13 cellular contexts compared by ENCODE assay signal in genomic region chr9:129464972-129465833, GRCh38.
DNase-seq lines count a peak whose midpoint lies in the region; ATAC-seq and TF ChIP-seq lines count a peak whose summit lies in the region.
"Had no signal": no experiment of that assay in that cellular context is flagged by ENCODE, and none has a peak within 500 bp of the region (broad histone marks: within the 10 kb centered on the region; RNA-seq: fewer than 3 reads in every experiment).

No MANE protein-coding gene starts in this region.

- intact Hi-C loops in activated CD4-positive, alpha-beta T cell treated with anti-CD3 and anti-CD28 coated beads for 36 hours (cut with DNase I, micrococcal nuclease), result no loop called here
- intact Hi-C loops in thyroid gland (cut with DNase I), result no loop called here

- DNase-seq in activated CD4-positive, alpha-beta T cell treated with anti-CD3 and anti-CD28 coated beads for 36 hours, result peak; percentile 32
- DNase-seq in activated CD4-positive, alpha-beta T cell treated with anti-CD3 and anti-CD28 coated beads, Interleukin-2, amount 50 U/mL, for 48 hours, result no peak
- no peak for DNase-seq in WTC11 (ENCODE audit: low spot score)
- peak; percentile 57 for DNase-seq in hepatic stellate cell (ENCODE audit: low spot score)
- DNase-seq in thyroid gland, result peak; percentile 81 to 86
- no peak for DNase-seq in NCI-H748 (lab: John Stamatoyannopoulos, UW; ENCODE audit: unreplicated experiment)
- no peak for DNase-seq in SW480 (ENCODE audit: low spot score)
- DNase-seq: ACHN, left colon, NCI-H2171 had no signal

- no peaks in the 10 kb centered on the region for H3K36me3 Mint-ChIP-seq in activated CD4-positive, alpha-beta T cell treated with anti-CD3 and anti-CD28 coated beads for 36 hours (ENCODE audit: low read depth)
- H3K36me3 Mint-ChIP-seq in WTC11, result no peaks in the 10 kb centered on the region

- H3K27ac ChIP-seq in thyroid gland, result peak overlapping the region; percentile 11 to 70 (median 51)
- H3K27ac ChIP-seq: epithelial cell of prostate, SK-N-MC had no signal

- no peaks in the 10 kb centered on the region for H3K36me3 ChIP-seq in thyroid gland

- H3K9me3 ChIP-seq in thyroid gland, result no peaks in the 10 kb centered on the region

- H3K4me3 Mint-ChIP-seq in activated CD4-positive, alpha-beta T cell treated with anti-CD3 and anti-CD28 coated beads for 36 hours, result no peak overlapping the region
- H3K4me3 Mint-ChIP-seq in WTC11, result no peak overlapping the region

- H3K4me1 Mint-ChIP-seq in activated CD4-positive, alpha-beta T cell treated with anti-CD3 and anti-CD28 coated beads for 36 hours, result peaks cover 10% of the 10 kb centered on the region
- H3K4me1 Mint-ChIP-seq in WTC11, result peaks cover 46% of the 10 kb centered on the region

- POLR2A ChIA-PET in activated CD4-positive, alpha-beta T cell treated with anti-CD3 and anti-CD28 coated beads for 36 hours (lab: Charles Lee), result interaction anchor here (0.6 kb wide), 1 partner anchor 24 kb away, joined by 4 read pairs; no protein-coding TSS in a partner anchor
- POLR2A ChIA-PET in WTC11 (lab: Charles Lee), result no interaction called here

- WGBS in thyroid gland, 2 donors, result 49 to 74% methylated on average over 16 to 17 of the region's 22 CpGs

- H3K4me3 ChIP-seq in thyroid gland (replicated peaks in 1 of 3), result no peak overlapping the region
- H3K4me3 ChIP-seq: SK-N-MC had no signal

- no peaks in the 10 kb centered on the region for H3K27me3 ChIP-seq in thyroid gland

- no peak for TF ChIP-seq CTCF in WTC11 (IDR thresholded peaks at IDR 0.05)
- no peak for TF ChIP-seq CTCF in thyroid gland (IDR thresholded peaks at IDR 0.05)

- H3K9me3 Mint-ChIP-seq in activated CD4-positive, alpha-beta T cell treated with anti-CD3 and anti-CD28 coated beads for 36 hours (ENCODE audit: low read depth), result no peaks in the 10 kb centered on the region
- no peaks in the 10 kb centered on the region for H3K9me3 Mint-ChIP-seq in WTC11

- TF ChIP-seq POLR2A in thyroid gland (IDR thresholded peaks at IDR 0.05), result peak in 1 of 2 donors; percentile 38

- ATAC-seq in activated CD4-positive, alpha-beta T cell treated with anti-CD3 and anti-CD28 coated beads for 36 hours, result peak; percentile 53
- no peak for ATAC-seq in WTC11
- ATAC-seq in GM21515 (IDR thresholded peaks at IDR 0.05; ENCODE audit: unreplicated experiment), result no peak
- ATAC-seq: left colon had no signal

- no peak overlapping the region for H3K27ac Mint-ChIP-seq in activated CD4-positive, alpha-beta T cell treated with anti-CD3 and anti-CD28 coated beads for 36 hours
- H3K27ac Mint-ChIP-seq in WTC11, result no peak overlapping the region

- no peaks in the 10 kb centered on the region for H3K27me3 Mint-ChIP-seq in activated CD4-positive, alpha-beta T cell treated with anti-CD3 and anti-CD28 coated beads for 36 hours
- H3K27me3 Mint-ChIP-seq in WTC11 (ENCODE audit: low read depth), result peaks cover 7% of the 10 kb centered on the region

- peaks cover 24 to 40% of the 10 kb centered on the region in 2 donors for H3K4me1 ChIP-seq in thyroid gland

- CTCF ChIA-PET in activated CD4-positive, alpha-beta T cell treated with anti-CD3 and anti-CD28 coated beads for 36 hours (lab: Charles Lee), result no interaction called here
- CTCF ChIA-PET in WTC11 (lab: Charles Lee), result interaction anchor here (0.6 to 2.5 kb wide), 7 partner anchors 17 to 325 kb away, joined by 3 to 7 read pairs (median 3); no protein-coding TSS in a partner anchor

TF ChIP-seq in WTC11, 78 proteins besides CTCF, POLR2A, EP300 and RAD21:
- no peak for TF ChIP-seq RELA (CRISPR knock-in tag; IDR thresholded peaks at IDR 0.05; ENCODE audit: borderline replicate concordance)
- TF ChIP-seq GTF2I (CRISPR knock-in tag; conservative IDR thresholded peaks at IDR 0.05), result 0 out of 2 replicates have a peak, but pooled peaks have one; percentile 21
- TF ChIP-seq ZNF423 (CRISPR knock-in tag; IDR thresholded peaks at IDR 0.05), result no peak
- TF ChIP-seq PRRX2 (CRISPR knock-in tag; IDR thresholded peaks at IDR 0.05), result no peak
- no peak for TF ChIP-seq ATF1 (CRISPR knock-in tag; IDR thresholded peaks at IDR 0.05)
- TF ChIP-seq, protein P1, sequence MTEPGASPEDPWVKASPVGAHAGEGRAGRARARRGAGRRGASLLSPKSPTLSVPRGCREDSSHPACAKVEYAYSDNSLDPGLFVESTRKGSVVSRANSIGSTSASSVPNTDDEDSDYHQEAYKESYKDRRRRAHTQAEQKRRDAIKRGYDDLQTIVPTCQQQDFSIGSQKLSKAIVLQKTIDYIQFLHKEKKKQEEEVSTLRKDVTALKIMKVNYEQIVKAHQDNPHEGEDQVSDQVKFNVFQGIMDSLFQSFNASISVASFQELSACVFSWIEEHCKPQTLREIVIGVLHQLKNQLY (CRISPR knock-in tag; IDR thresholded peaks at IDR 0.05), result no peak
- no peak for TF ChIP-seq ZNF219 (CRISPR knock-in tag; IDR thresholded peaks at IDR 0.05; ENCODE audit: borderline replicate concordance)
- no peak for TF ChIP-seq NFE2L1 (CRISPR knock-in tag; IDR thresholded peaks at IDR 0.05)

Comparison
In these comparisons a context has a peak if more than half of its experiments do, and no peak if none do; other contexts are left out.
1. DNase-seq: peak in activated CD4-positive, alpha-beta T cell treated with anti-CD3 and anti-CD28 coated beads for 36 hours (single experiment), hepatic stellate cell (single experiment) and thyroid gland (2 of 2); none in activated CD4-positive, alpha-beta T cell treated with anti-CD3 and anti-CD28 coated beads, Interleukin-2, amount 50 U/mL, for 48 hours (0 of 2), WTC11 (single experiment), NCI-H748 (single experiment) and SW480 (single experiment).